8 cellular contexts compared by ENCODE assay signal in the genomic region with DNA sequence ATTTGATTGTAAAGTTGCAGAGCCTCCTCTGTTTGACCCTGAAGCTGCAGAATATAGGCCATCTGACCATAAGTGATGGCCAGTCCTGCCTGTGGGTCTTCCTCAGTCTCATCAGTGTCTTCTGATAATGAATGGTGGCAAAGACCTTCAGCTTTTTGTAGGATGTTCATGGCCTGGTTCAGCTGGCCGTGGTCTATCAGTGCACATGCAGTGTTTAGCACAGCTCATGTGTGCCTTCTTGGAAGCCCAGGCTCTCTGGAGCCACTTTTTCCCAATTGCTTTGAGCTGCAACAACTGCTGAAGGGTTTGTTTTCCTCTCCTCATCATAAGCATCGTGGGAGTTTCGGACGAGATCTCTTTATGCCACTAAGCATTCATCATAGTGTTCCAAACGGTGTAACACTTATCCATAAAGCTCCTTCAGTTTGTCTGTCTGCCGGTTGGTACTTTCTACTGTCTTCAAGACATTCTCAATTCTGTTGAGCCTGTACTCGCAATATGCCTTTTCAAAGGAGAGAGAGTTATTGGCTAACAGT.
A peak's percentile ranks its signal among the peaks of the same experiment; 100 is the strongest.
DNase-seq lines count a peak whose midpoint lies in the region; ATAC-seq and TF ChIP-seq lines count a peak whose summit lies in the region.

No MANE protein-coding gene starts in this region.

- H3K9me3 Mint-ChIP-seq in Caco-2 (ENCODE audit: unreplicated experiment): no peaks in the 10 kb centered on the region

- ATAC-seq in GM21390 (IDR thresholded peaks at IDR 0.05; ENCODE audit: unreplicated experiment) (peak; percentile 21), lower lobe of right lung (peak; percentile 21 to 23), HG02588 (IDR thresholded peaks at IDR 0.05; ENCODE audit: unreplicated experiment) (no peak), HG03095 (IDR thresholded peaks at IDR 0.05; ENCODE audit: unreplicated experiment) (no peak)

- H3K4me3 ChIP-seq in Caco-2 (ENCODE audit: low read depth, low read length) (no peak overlapping the region), Peyer's patch (no peak overlapping the region), lower lobe of right lung (no peak overlapping the region)

- DNase-seq in Caco-2 (no peak), Peyer's patch (no peak), lower lobe of right lung (no peak), Kasumi-1 (lab: John Stamatoyannopoulos, UW) (no peak), NCI-H2081 treated with DMSO at 0.1 percent for 48 hours (lab: John Stamatoyannopoulos, UW) (no peak)

- POLR2A ChIA-PET in Caco-2 (lab: Charles Lee): interaction anchor here (0.5 kb wide), 1 partner anchor 151 kb away, joined by 4 read pairs; no protein-coding TSS in a partner anchor

- TF ChIP-seq CTCF in Caco-2 (IDR thresholded peaks at IDR 0.05; ENCODE audit: insufficient read depth in 1 of 2, low read depth in 1 of 2, low read length in 1 of 2, severe bottlenecking in 1 of 2, unreplicated experiment in 1 of 2): no peak
- TF ChIP-seq CTCF in Peyer's patch (IDR thresholded peaks at IDR 0.05): no peak
- no peak for TF ChIP-seq CTCF in lower lobe of right lung (IDR thresholded peaks at IDR 0.05)

- peaks cover 28% of the 10 kb centered on the region for H3K4me1 ChIP-seq in Caco-2
- peaks cover 0 to 11% (median 4%) of the 10 kb centered on the region in 4 donors for H3K4me1 ChIP-seq in Peyer's patch
- peaks cover 14% of the 10 kb centered on the region for H3K4me1 ChIP-seq in lower lobe of right lung

- intact Hi-C loops in Caco-2 (cut with micrococcal nuclease; ENCODE audit: unreplicated experiment): loop anchor here (5.0 kb wide), 1 partner anchor 45 kb away; no protein-coding TSS in a partner anchor
- intact Hi-C loops in lower lobe of right lung (cut with DNase I): no loop called here

- peaks cover 18% of the 10 kb centered on the region for H3K4me1 Mint-ChIP-seq in Caco-2 (ENCODE audit: low read depth, unreplicated experiment)

- no peak for TF ChIP-seq POLR2A in Peyer's patch (IDR thresholded peaks at IDR 0.05)

- CTCF ChIA-PET in Caco-2 (lab: Charles Lee): no interaction called here

- no peaks in the 10 kb centered on the region for H3K27me3 Mint-ChIP-seq in Caco-2 (ENCODE audit: insufficient read depth, unreplicated experiment)

- H3K4me3 Mint-ChIP-seq in Caco-2 (ENCODE audit: unreplicated experiment): peak overlapping the region; percentile 17

- H3K36me3 ChIP-seq in Caco-2 (ENCODE audit: control insufficient read depth, insufficient read depth, low read length) (no peaks in the 10 kb centered on the region; the same call in 1 of the 2 replicates), Peyer's patch (no peaks in the 10 kb centered on the region), lower lobe of right lung (peaks cover 6% of the 10 kb centered on the region)

- H3K27ac Mint-ChIP-seq in Caco-2 (ENCODE audit: unreplicated experiment): peak overlapping the region; percentile 84

- H3K9me3 ChIP-seq in Caco-2 (no peaks in the 10 kb centered on the region), Peyer's patch (no peaks in the 10 kb centered on the region), lower lobe of right lung (no peaks in the 10 kb centered on the region)

- H3K27ac ChIP-seq in Peyer's patch (peak overlapping the region in 3 of 4 donors; percentile 29 to 57 (median 54)), lower lobe of right lung (no peak overlapping the region)

- TSS peak; percentile 97 for BruUV-seq in Caco-2 (replicated peaks; lab: Mats Ljungman, UMichigan)

- peaks cover 25% of the 10 kb centered on the region for H3K36me3 Mint-ChIP-seq in Caco-2 (ENCODE audit: insufficient read depth, unreplicated experiment)

- H3K27me3 ChIP-seq in Caco-2 (replicated peaks; ENCODE audit: control insufficient read depth, insufficient read depth, low read length) (no peaks in the 10 kb centered on the region), Peyer's patch (no peaks in the 10 kb centered on the region), lower lobe of right lung (ENCODE audit: low read depth) (no peaks in the 10 kb centered on the region)

Comparison
In these comparisons a context has a peak if more than half of its experiments do, and no peak if none do; other contexts are left out.
1. ATAC-seq: peak in GM21390 (single experiment) and lower lobe of right lung (2 of 2); none in HG02588 (single experiment) and HG03095 (single experiment).